In genomic region chr14:99286761-99287160, GRCh38 we compare ENCODE assay signal across 10 cellular contexts. TPM values are rescaled to one million over a fixed set of nuclear protein-coding genes. Genes with fewer than 3 reads are reported as not detected.
DNase-seq lines count a peak whose midpoint lies in the region; ATAC-seq and TF ChIP-seq lines count a peak whose summit lies in the region.
"Had no signal": no experiment of that assay in that cellular context is flagged by ENCODE, and none has a peak within 500 bp of the region (broad histone marks: within the 10 kb centered on the region; RNA-seq: fewer than 3 reads in every experiment).

No MANE protein-coding gene starts in this region.

- no peak overlapping the region for H3K27ac ChIP-seq in GM23338 (ENCODE audit: low read depth)
- H3K27ac ChIP-seq: HL-60 had no signal

- ATAC-seq in stimulated activated naive CD8-positive, alpha-beta T cell treated with anti-CD3 and anti-CD28 coated beads, Interleukin-15, Interleukin-2, amounts not matched to agents 100 U/mL and 50 U/mL, for 24 hours, result no peak
- ATAC-seq in GM21786 (IDR thresholded peaks at IDR 0.05; ENCODE audit: unreplicated experiment), result peak; percentile 60
- peak; percentile 60 for ATAC-seq in HG03520 (IDR thresholded peaks at IDR 0.05; ENCODE audit: unreplicated experiment)
- ATAC-seq in stimulated activated naive CD8-positive, alpha-beta T cell treated with anti-CD3 and anti-CD28 coated beads, Interleukin-15, amount 100 ng/mL, for 72 hours, result no peak
- ATAC-seq in GM23338, result no peak

- H4K20me1 ChIP-seq in GM23338 (replicated peaks; ENCODE audit: insufficient read depth), result no peaks in the 10 kb centered on the region

- peaks cover 16% of the 10 kb centered on the region for H3K4me1 Mint-ChIP-seq in stimulated activated naive CD8-positive, alpha-beta T cell treated with anti-CD3 and anti-CD28 coated beads, Interleukin-15, Interleukin-2, amounts not matched to agents 100 ng/mL and 50 ng/mL, for 24 hours (ENCODE audit: low read depth)
- H3K4me1 Mint-ChIP-seq in stimulated activated naive CD8-positive, alpha-beta T cell treated with anti-CD3 and anti-CD28 coated beads, Interleukin-15, amount 100 ng/mL, for 72 hours, result peaks cover 13% of the 10 kb centered on the region
- H3K4me1 Mint-ChIP-seq in GM23338, result peaks cover 14% of the 10 kb centered on the region; the same call in 1 of the 3 replicates
- H3K4me1 Mint-ChIP-seq in mesothelial cell of epicardium, result peaks cover 2% of the 10 kb centered on the region

- TF ChIP-seq CTCF in GM23338 (conservative IDR thresholded peaks at IDR 0.05; ENCODE audit: low read depth in 2 of 2), result no peak
- no peak for TF ChIP-seq CTCF in mesothelial cell of epicardium (IDR thresholded peaks at IDR 0.05; ENCODE audit: unreplicated experiment)

- H3K27me3 ChIP-seq in GM23338 (ENCODE audit: insufficient read depth), result no peaks in the 10 kb centered on the region

- H3K9me3 Mint-ChIP-seq in stimulated activated naive CD8-positive, alpha-beta T cell treated with anti-CD3 and anti-CD28 coated beads, Interleukin-15, Interleukin-2, amounts not matched to agents 100 ng/mL and 50 ng/mL, for 24 hours, result no peaks in the 10 kb centered on the region
- no peaks in the 10 kb centered on the region for H3K9me3 Mint-ChIP-seq in stimulated activated naive CD8-positive, alpha-beta T cell treated with anti-CD3 and anti-CD28 coated beads, Interleukin-15, amount 100 ng/mL, for 72 hours
- H3K9me3 Mint-ChIP-seq in GM23338, result no peaks in the 10 kb centered on the region
- H3K9me3 Mint-ChIP-seq in mesothelial cell of epicardium, result no peaks in the 10 kb centered on the region

- no peak overlapping the region for H3K4me2 ChIP-seq in GM23338

- H3K27me3 Mint-ChIP-seq in stimulated activated naive CD8-positive, alpha-beta T cell treated with anti-CD3 and anti-CD28 coated beads, Interleukin-15, Interleukin-2, amounts not matched to agents 100 ng/mL and 50 ng/mL, for 24 hours, result no peaks in the 10 kb centered on the region
- peaks cover 18% of the 10 kb centered on the region for H3K27me3 Mint-ChIP-seq in stimulated activated naive CD8-positive, alpha-beta T cell treated with anti-CD3 and anti-CD28 coated beads, Interleukin-15, amount 100 ng/mL, for 72 hours
- H3K27me3 Mint-ChIP-seq in GM23338 (ENCODE audit: insufficient read depth, low read depth, poor library complexity) (no peaks in the 10 kb centered on the region), mesothelial cell of epicardium (ENCODE audit: low read depth) (no peaks in the 10 kb centered on the region)

- no peaks in the 10 kb centered on the region for H3K9me2 ChIP-seq in GM23338 (ENCODE audit: insufficient read depth)

- no peak overlapping the region for H3K27ac Mint-ChIP-seq in stimulated activated naive CD8-positive, alpha-beta T cell treated with anti-CD3 and anti-CD28 coated beads, Interleukin-15, Interleukin-2, amounts not matched to agents 100 ng/mL and 50 ng/mL, for 24 hours
- H3K27ac Mint-ChIP-seq in stimulated activated naive CD8-positive, alpha-beta T cell treated with anti-CD3 and anti-CD28 coated beads, Interleukin-15, amount 100 ng/mL, for 72 hours, result peak overlapping the region; percentile 44 to 60
- no peak overlapping the region for H3K27ac Mint-ChIP-seq in GM23338
- no peak overlapping the region for H3K27ac Mint-ChIP-seq in mesothelial cell of epicardium

- no peaks in the 10 kb centered on the region for H3F3A ChIP-seq in GM23338 (replicated peaks; ENCODE audit: low read depth)

- H3K36me3 Mint-ChIP-seq in stimulated activated naive CD8-positive, alpha-beta T cell treated with anti-CD3 and anti-CD28 coated beads, Interleukin-15, Interleukin-2, amounts not matched to agents 100 ng/mL and 50 ng/mL, for 24 hours (ENCODE audit: low read depth), result no peaks in the 10 kb centered on the region
- H3K36me3 Mint-ChIP-seq in GM23338 (ENCODE audit: low read depth) (no peaks in the 10 kb centered on the region; the same call in 2 of the 3 replicates), mesothelial cell of epicardium (no peaks in the 10 kb centered on the region)

- peaks cover 4% of the 10 kb centered on the region for H3K4me1 ChIP-seq in GM23338 (ENCODE audit: insufficient read depth)

- DNase-seq in stimulated activated naive CD8-positive, alpha-beta T cell treated with anti-CD3 and anti-CD28 coated beads, Interleukin-15, Interleukin-2, amounts not matched to agents 100 U/mL and 50 U/mL, for 24 hours, result no peak
- no peak for DNase-seq in stimulated activated naive CD8-positive, alpha-beta T cell treated with anti-CD3 and anti-CD28 coated beads, Interleukin-15, amount 100 ng/mL, for 72 hours
- DNase-seq in GM23338 (ENCODE audit: low spot score) (no peak), HuH-7 (ENCODE audit: low spot score) (no peak), mesothelial cell of epicardium (ENCODE audit: low spot score in 2 of 2, unreplicated experiment in 2 of 2) (no peak)
- DNase-seq: NCI-H1417 had no signal

- no peak overlapping the region for H2AFZ ChIP-seq in GM23338

- no peaks in the 10 kb centered on the region for H3K36me3 ChIP-seq in GM23338 (ENCODE audit: insufficient read depth)

- peak overlapping the region; percentile 51 for H3K4me3 Mint-ChIP-seq in stimulated activated naive CD8-positive, alpha-beta T cell treated with anti-CD3 and anti-CD28 coated beads, Interleukin-15, Interleukin-2, amounts not matched to agents 100 ng/mL and 50 ng/mL, for 24 hours
- H3K4me3 Mint-ChIP-seq in stimulated activated naive CD8-positive, alpha-beta T cell treated with anti-CD3 and anti-CD28 coated beads, Interleukin-15, amount 100 ng/mL, for 72 hours, result peak overlapping the region in 1 of 2 donors; percentile 30
- H3K4me3 Mint-ChIP-seq in GM23338, result no peak overlapping the region
- no peak overlapping the region for H3K4me3 Mint-ChIP-seq in mesothelial cell of epicardium

- H3K79me2 ChIP-seq in GM23338 (replicated peaks; ENCODE audit: insufficient read depth), result no peaks in the 10 kb centered on the region

- no peak overlapping the region for H3K4me3 ChIP-seq in GM23338

TF ChIP-seq in GM23338, 12 proteins besides CTCF, POLR2A, EP300 and RAD21 (continues in another document):
- TF ChIP-seq CREB1 (CRISPR knock-in tag; IDR thresholded peaks at IDR 0.05; ENCODE audit: low read depth) (no peak), EZH2 (IDR thresholded peaks at IDR 0.05; ENCODE audit: low read depth, unreplicated experiment) (no peak), NANOG (IDR thresholded peaks at IDR 0.05; ENCODE audit: borderline replicate concordance) (no peak), JUNB (IDR thresholded peaks at IDR 0.05; ENCODE audit: unreplicated experiment) (no peak)
- TF ChIP-seq, protein P1, sequence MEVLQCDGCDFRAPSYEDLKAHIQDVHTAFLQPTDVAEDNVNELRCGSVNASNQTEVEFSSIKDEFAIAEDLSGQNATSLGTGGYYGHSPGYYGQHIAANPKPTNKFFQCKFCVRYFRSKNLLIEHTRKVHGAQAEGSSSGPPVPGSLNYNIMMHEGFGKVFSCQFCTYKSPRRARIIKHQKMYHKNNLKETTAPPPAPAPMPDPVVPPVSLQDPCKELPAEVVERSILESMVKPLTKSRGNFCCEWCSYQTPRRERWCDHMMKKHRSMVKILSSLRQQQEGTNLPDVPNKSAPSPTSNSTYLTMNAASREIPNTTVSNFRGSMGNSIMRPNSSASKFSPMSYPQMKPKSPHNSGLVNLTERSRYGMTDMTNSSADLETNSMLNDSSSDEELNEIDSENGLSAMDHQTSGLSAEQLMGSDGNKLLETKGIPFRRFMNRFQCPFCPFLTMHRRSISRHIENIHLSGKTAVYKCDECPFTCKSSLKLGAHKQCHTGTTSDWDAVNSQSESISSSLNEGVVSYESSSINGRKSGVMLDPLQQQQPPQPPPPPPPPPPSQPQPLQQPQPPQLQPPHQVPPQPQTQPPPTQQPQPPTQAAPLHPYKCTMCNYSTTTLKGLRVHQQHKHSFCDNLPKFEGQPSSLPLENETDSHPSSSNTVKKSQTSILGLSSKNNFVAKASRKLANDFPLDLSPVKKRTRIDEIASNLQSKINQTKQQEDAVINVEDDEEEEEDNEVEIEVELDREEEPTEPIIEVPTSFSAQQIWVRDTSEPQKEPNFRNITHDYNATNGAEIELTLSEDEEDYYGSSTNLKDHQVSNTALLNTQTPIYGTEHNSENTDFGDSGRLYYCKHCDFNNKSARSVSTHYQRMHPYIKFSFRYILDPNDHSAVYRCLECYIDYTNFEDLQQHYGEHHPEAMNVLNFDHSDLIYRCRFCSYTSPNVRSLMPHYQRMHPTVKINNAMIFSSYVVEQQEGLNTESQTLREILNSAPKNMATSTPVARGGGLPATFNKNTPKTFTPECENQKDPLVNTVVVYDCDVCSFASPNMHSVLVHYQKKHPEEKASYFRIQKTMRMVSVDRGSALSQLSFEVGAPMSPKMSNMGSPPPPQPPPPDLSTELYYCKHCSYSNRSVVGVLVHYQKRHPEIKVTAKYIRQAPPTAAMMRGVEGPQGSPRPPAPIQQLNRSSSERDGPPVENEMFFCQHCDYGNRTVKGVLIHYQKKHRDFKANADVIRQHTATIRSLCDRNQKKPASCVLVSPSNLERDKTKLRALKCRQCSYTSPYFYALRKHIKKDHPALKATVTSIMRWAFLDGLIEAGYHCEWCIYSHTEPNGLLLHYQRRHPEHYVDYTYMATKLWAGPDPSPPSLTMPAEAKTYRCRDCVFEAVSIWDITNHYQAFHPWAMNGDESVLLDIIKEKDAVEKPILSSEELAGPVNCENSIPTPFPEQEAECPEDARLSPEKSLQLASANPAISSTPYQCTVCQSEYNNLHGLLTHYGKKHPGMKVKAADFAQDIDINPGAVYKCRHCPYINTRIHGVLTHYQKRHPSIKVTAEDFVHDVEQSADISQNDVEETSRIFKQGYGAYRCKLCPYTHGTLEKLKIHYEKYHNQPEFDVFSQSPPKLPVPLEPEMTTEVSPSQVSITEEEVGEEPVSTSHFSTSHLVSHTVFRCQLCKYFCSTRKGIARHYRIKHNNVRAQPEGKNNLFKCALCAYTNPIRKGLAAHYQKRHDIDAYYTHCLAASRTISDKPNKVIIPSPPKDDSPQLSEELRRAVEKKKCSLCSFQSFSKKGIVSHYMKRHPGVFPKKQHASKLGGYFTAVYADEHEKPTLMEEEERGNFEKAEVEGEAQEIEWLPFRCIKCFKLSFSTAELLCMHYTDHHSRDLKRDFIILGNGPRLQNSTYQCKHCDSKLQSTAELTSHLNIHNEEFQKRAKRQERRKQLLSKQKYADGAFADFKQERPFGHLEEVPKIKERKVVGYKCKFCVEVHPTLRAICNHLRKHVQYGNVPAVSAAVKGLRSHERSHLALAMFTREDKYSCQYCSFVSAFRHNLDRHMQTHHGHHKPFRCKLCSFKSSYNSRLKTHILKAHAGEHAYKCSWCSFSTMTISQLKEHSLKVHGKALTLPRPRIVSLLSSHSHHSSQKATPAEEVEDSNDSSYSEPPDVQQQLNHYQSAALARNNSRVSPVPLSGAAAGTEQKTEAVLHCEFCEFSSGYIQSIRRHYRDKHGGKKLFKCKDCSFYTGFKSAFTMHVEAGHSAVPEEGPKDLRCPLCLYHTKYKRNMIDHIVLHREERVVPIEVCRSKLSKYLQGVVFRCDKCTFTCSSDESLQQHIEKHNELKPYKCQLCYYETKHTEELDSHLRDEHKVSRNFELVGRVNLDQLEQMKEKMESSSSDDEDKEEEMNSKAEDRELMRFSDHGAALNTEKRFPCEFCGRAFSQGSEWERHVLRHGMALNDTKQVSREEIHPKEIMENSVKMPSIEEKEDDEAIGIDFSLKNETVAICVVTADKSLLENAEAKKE (CRISPR knock-in tag; IDR thresholded peaks at IDR 0.05), result no peak

RNA-seq across cellular contexts. Expression of gene BCL11B, which starts 14.8 kb away (rescaled TPM):
- 5.6 and 6.7 TPM in 2 replicates for total RNA-seq in GM23338 (2014; rRNA removed; shearing (Covaris generic))
- polyA plus RNA-seq in GM23338 (2016; fragmentation: Nextera tagmentation; extraction: Ambion mirVana), result 2.4 and 2.7 TPM in 2 replicates
- 11.6 to 12.3 TPM (median 11.8 TPM) in 3 replicates for total RNA-seq in mesothelial cell of epicardium

Comparison
In these comparisons a context has a peak if more than half of its experiments do, and no peak if none do; other contexts are left out.
1. H3K27ac Mint-ChIP-seq: peak in stimulated activated naive CD8-positive, alpha-beta T cell treated with anti-CD3 and anti-CD28 coated beads, Interleukin-15, amount 100 ng/mL, for 72 hours (2 of 2); none in stimulated activated naive CD8-positive, alpha-beta T cell treated with anti-CD3 and anti-CD28 coated beads, Interleukin-15, Interleukin-2, amounts not matched to agents 100 ng/mL and 50 ng/mL, for 24 hours (single experiment), GM23338 (single experiment) and mesothelial cell of epicardium (single experiment).
2. ATAC-seq: peak in GM21786 (single experiment) and HG03520 (single experiment); none in stimulated activated naive CD8-positive, alpha-beta T cell treated with anti-CD3 and anti-CD28 coated beads, Interleukin-15, Interleukin-2, amounts not matched to agents 100 U/mL and 50 U/mL, for 24 hours (single experiment), stimulated activated naive CD8-positive, alpha-beta T cell treated with anti-CD3 and anti-CD28 coated beads, Interleukin-15, amount 100 ng/mL, for 72 hours (single experiment) and GM23338 (single experiment).